In the genomic region with DNA sequence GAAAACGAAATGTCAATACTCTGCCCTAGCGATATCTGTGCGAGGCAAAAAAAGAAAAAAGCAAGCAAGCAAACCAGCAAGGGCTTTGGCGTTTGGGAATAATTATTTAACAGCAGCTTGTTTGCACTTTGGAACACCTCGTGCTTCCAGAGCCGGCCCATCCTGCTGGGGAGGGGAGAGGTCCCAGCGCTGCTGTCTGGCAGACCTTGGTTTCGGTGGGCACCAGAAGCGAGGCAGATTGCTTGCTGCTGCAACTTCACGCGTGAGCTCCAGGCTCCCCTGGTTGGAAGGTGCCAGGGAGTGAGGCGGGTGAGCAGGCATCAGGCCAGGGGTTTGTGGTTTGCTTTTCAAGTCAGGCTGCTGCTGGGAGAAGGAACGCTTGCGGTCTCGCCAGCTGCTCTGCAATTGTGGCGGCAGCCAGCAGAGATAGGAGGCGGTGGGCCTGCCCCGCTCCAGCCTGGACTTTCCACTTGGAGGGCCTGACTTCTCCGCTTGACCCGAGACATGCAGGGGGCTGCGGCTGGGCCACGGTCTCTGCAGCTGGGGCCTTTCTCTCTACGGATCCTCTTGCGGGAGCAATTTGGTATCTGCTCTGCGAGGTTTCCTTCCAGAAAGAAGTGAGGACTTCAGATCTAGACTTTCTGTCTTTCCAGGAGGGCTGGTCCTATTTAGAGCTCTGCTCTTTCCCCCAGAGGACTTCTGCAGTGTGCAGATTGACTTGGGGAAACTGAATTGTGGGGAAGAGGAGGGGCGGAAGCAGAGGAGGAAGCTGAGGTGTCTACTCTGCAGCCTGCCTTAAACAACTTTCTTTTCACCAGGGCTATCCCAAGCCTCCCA, we compare ENCODE assay signal across 8 cellular contexts.
DNase-seq lines count a peak whose midpoint lies in the region; ATAC-seq and TF ChIP-seq lines count a peak whose summit lies in the region.

No MANE protein-coding gene starts in this region.

- H3K9me3 Mint-ChIP-seq in activated CD8-positive, alpha-beta T cell treated with anti-CD3 and anti-CD28 coated beads, Interleukin-2, amount 10 ng/mL, durations not matched to agents 7 days and 5 days (ENCODE audit: insufficient read depth): no peaks in the 10 kb centered on the region
- no peaks in the 10 kb centered on the region for H3K9me3 Mint-ChIP-seq in endodermal cell

- H3K27me3 ChIP-seq in endodermal cell (ENCODE audit: control insufficient read depth, insufficient read depth, low read length, poor library complexity, severe bottlenecking): no peaks in the 10 kb centered on the region
- H3K27me3 ChIP-seq in muscle layer of colon (ENCODE audit: control insufficient read depth in 1 of 2, insufficient read depth in 2 of 2, low read length in 2 of 2): no peaks in the 10 kb centered on the region
- H3K27me3 ChIP-seq in testis: no peaks in the 10 kb centered on the region

- H3K9me3 ChIP-seq in endodermal cell (ENCODE audit: control insufficient read depth, low read length): no peaks in the 10 kb centered on the region
- H3K9me3 ChIP-seq in muscle layer of colon (ENCODE audit: low read length): no peaks in the 10 kb centered on the region
- no peaks in the 10 kb centered on the region for H3K9me3 ChIP-seq in testis

- H3K27me3 Mint-ChIP-seq in activated CD8-positive, alpha-beta T cell treated with anti-CD3 and anti-CD28 coated beads, Interleukin-2, amount 10 ng/mL, durations not matched to agents 7 days and 5 days (ENCODE audit: low read depth): peaks cover 9% of the 10 kb centered on the region
- no peaks in the 10 kb centered on the region for H3K27me3 Mint-ChIP-seq in endodermal cell (ENCODE audit: insufficient read depth)

- WGBS in endodermal cell (ENCODE audit: insufficient coverage in 1 of 2, insufficient read length in 1 of 2), 2 experiments: 86 to 92% methylated on average over 9 to 25 of the region's 26 CpGs
- WGBS in testis, 2 donors: 11 to 16% methylated on average over 14 to 26 of the region's 26 CpGs

- H3K4me3 ChIP-seq in endodermal cell (ENCODE audit: low read length) (no peak overlapping the region), muscle layer of colon (ENCODE audit: low read depth in 1 of 2, low read length in 2 of 2) (peak overlapping the region in 1 of 2 donors; percentile 44), testis (no peak overlapping the region)

- no peak for TF ChIP-seq POLR2A in testis (IDR thresholded peaks at IDR 0.05)

- no peak overlapping the region for H3K9ac ChIP-seq in endodermal cell (ENCODE audit: extremely low read depth, low read length, poor library complexity, severe bottlenecking)
- no peak overlapping the region for H3K9ac ChIP-seq in muscle layer of colon (ENCODE audit: low read length)

- no peaks in the 10 kb centered on the region for H3K36me3 Mint-ChIP-seq in activated CD8-positive, alpha-beta T cell treated with anti-CD3 and anti-CD28 coated beads, Interleukin-2, amount 10 ng/mL, durations not matched to agents 7 days and 5 days (ENCODE audit: low read depth)
- no peaks in the 10 kb centered on the region for H3K36me3 Mint-ChIP-seq in endodermal cell (ENCODE audit: low read depth)

- no peak for TF ChIP-seq CTCF in endodermal cell (conservative IDR thresholded peaks at IDR 0.05)
- no peak for TF ChIP-seq CTCF in testis (IDR thresholded peaks at IDR 0.05)

- no peak overlapping the region for H3K27ac Mint-ChIP-seq in activated CD8-positive, alpha-beta T cell treated with anti-CD3 and anti-CD28 coated beads, Interleukin-2, amount 10 ng/mL, durations not matched to agents 7 days and 5 days
- no peak overlapping the region for H3K27ac Mint-ChIP-seq in endodermal cell

- POLR2A ChIA-PET in activated CD8-positive, alpha-beta T cell treated with anti-CD3 and anti-CD28 coated beads, Interleukin-2, amount 10 ng/mL, durations not matched to agents 7 days and 5 days (lab: Charles Lee): no interaction called here

- H3K4me1 Mint-ChIP-seq in activated CD8-positive, alpha-beta T cell treated with anti-CD3 and anti-CD28 coated beads, Interleukin-2, amount 10 ng/mL, durations not matched to agents 7 days and 5 days (ENCODE audit: low read depth): peaks cover 15% of the 10 kb centered on the region
- peaks cover 8% of the 10 kb centered on the region for H3K4me1 Mint-ChIP-seq in endodermal cell

- intact Hi-C loops in testis (cut with DNase I; ENCODE audit: low total_unique reads): no loop called here

- H3K36me3 ChIP-seq in endodermal cell (ENCODE audit: control insufficient read depth, insufficient read depth, low read length): no peaks in the 10 kb centered on the region
- no peaks in the 10 kb centered on the region for H3K36me3 ChIP-seq in muscle layer of colon (ENCODE audit: insufficient read depth, low read length)
- H3K36me3 ChIP-seq in testis (ENCODE audit: low read depth, missing control alignments): no peaks in the 10 kb centered on the region

- peak overlapping the region; percentile 63 for H3K27ac ChIP-seq in endodermal cell (ENCODE audit: low read depth, low read length)
- peak overlapping the region; percentile 64 for H3K27ac ChIP-seq in muscle layer of colon (ENCODE audit: low read depth, low read length)
- no peak overlapping the region for H3K27ac ChIP-seq in testis

- H3K4me1 ChIP-seq in endodermal cell (ENCODE audit: control insufficient read depth, insufficient read depth, low read length) (no peaks in the 10 kb centered on the region), muscle layer of colon (ENCODE audit: insufficient read depth, low read length) (no peaks in the 10 kb centered on the region), testis (peaks cover 10% of the 10 kb centered on the region)

- peak; percentile 81 for ATAC-seq in activated CD8-positive, alpha-beta T cell treated with anti-CD3 and anti-CD28 coated beads, Interleukin-2, amount 10 ng/mL, durations not matched to agents 7 days and 5 days

- peak overlapping the region; percentile 34 for H3K4me3 Mint-ChIP-seq in activated CD8-positive, alpha-beta T cell treated with anti-CD3 and anti-CD28 coated beads, Interleukin-2, amount 10 ng/mL, durations not matched to agents 7 days and 5 days
- H3K4me3 Mint-ChIP-seq in endodermal cell: no peak overlapping the region

- CTCF ChIA-PET in activated CD8-positive, alpha-beta T cell treated with anti-CD3 and anti-CD28 coated beads, Interleukin-2, amount 10 ng/mL, durations not matched to agents 7 days and 5 days (lab: Charles Lee): no interaction called here

- peak; percentile 12 to 56 (median 36) for DNase-seq in stimulated activated naive CD4-positive, alpha-beta T cell (lab: John Stamatoyannopoulos, UW)
- DNase-seq in stimulated activated naive CD4-positive, alpha-beta T cell treated with Interleukin-2 at 50 U/mL for 16 hours (lab: John Stamatoyannopoulos, UW): no peak
- DNase-seq in NCI-H1694 (lab: John Stamatoyannopoulos, UW): peak; percentile 90
- DNase-seq in activated CD8-positive, alpha-beta T cell treated with anti-CD3 and anti-CD28 coated beads, Interleukin-2, amount 10 ng/mL, durations not matched to agents 7 days and 5 days: peak; percentile 33
- DNase-seq in endodermal cell: peak; percentile 54
- peak; percentile 62 for DNase-seq in testis
- no peak for DNase-seq in SK-N-DZ (ENCODE audit: low spot score)

Comparison
In these comparisons a context has a peak if more than half of its experiments do, and no peak if none do; other contexts are left out.
1. DNase-seq: peak in stimulated activated naive CD4-positive, alpha-beta T cell (6 of 6), NCI-H1694 (single experiment), activated CD8-positive, alpha-beta T cell treated with anti-CD3 and anti-CD28 coated beads, Interleukin-2, amount 10 ng/mL, durations not matched to agents 7 days and 5 days (single experiment), endodermal cell (single experiment) and testis (single experiment); none in stimulated activated naive CD4-positive, alpha-beta T cell treated with Interleukin-2 at 50 U/mL for 16 hours (single experiment) and SK-N-DZ (single experiment).
2. H3K27ac ChIP-seq: peak in endodermal cell (single experiment) and muscle layer of colon (single experiment); none in testis (0 of 2).